In the genomic region with DNA sequence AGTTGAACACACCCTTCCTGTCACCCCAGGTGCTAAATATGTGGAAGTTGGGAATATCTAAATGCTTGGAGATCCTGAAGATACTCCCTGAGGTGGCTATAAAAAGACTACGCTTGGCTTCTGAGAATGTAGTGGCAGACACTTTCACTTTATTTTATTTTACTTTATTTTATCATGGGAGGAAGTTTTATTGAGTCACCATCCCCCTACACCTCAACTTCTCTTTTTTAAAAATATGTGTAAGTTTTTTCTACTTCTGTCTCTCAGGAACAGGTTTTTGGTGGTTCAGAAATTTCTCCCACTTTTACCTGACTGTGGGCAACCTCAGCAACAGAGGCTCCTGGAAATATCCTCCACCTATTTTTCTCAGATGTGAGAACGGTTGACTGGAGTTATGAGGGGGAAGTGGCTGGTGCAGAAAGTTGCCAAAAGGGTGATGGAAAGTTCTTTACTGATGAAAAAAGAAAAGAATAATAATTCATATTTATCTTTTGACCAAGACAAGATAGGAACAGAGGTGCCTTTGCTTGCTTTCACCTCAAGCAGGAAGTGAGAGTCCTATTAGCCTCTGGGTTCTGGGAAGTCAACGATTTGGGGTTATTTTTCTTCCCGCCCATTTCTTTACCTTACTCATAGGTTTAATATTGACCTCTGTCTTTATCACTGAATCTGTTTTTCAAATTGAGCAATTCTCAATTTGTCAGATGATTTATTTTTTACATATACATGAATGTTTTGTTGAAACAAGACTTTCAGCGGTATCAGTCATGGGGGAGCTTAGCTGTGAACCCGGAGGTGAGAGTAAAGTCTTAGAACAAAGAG, we compare ENCODE assay signal across 9 cellular contexts.
A peak's percentile ranks its signal among the peaks of the same experiment; 100 is the strongest.
DNase-seq lines count a peak whose midpoint lies in the region; ATAC-seq and FAIRE-seq lines count a peak whose summit lies in the region.
"Had no signal": no experiment of that assay in that cellular context is flagged by ENCODE, and none has a peak within 500 bp of the region (broad histone marks: within the 10 kb centered on the region; RNA-seq: fewer than 3 reads in every experiment).

No MANE protein-coding gene starts in this region.

- peaks cover 6% of the 10 kb centered on the region for H3K9me3 Mint-ChIP-seq in activated T-helper 2 cell treated with anti-CD3 and anti-CD28 coated beads, Interferon-gamma antibody, Interleukin-2, Interleukin-4, amounts not matched to agents 10 μg/mL and 5 μg/mL and 100 μg/mL, durations not matched to agents 14 hours and 24 hours and 36 hours

- H3K27me3 Mint-ChIP-seq in activated T-helper 2 cell treated with anti-CD3 and anti-CD28 coated beads, Interferon-gamma antibody, Interleukin-2, Interleukin-4, amounts not matched to agents 10 μg/mL and 5 μg/mL and 100 μg/mL, durations not matched to agents 14 hours and 24 hours and 36 hours (ENCODE audit: low read depth): peaks cover 1% of the 10 kb centered on the region

- peaks cover 35% of the 10 kb centered on the region for H3K4me1 Mint-ChIP-seq in activated T-helper 2 cell treated with anti-CD3 and anti-CD28 coated beads, Interferon-gamma antibody, Interleukin-2, Interleukin-4, amounts not matched to agents 10 μg/mL and 5 μg/mL and 100 μg/mL, durations not matched to agents 14 hours and 24 hours and 36 hours (ENCODE audit: low read depth)

- peak overlapping the region; percentile 34 for H3K4me3 Mint-ChIP-seq in activated T-helper 2 cell treated with anti-CD3 and anti-CD28 coated beads, Interferon-gamma antibody, Interleukin-2, Interleukin-4, amounts not matched to agents 10 μg/mL and 5 μg/mL and 100 μg/mL, durations not matched to agents 14 hours and 24 hours and 36 hours (ENCODE audit: low read depth)

- peaks cover 2% of the 10 kb centered on the region for H3K36me3 Mint-ChIP-seq in activated T-helper 2 cell treated with anti-CD3 and anti-CD28 coated beads, Interferon-gamma antibody, Interleukin-2, Interleukin-4, amounts not matched to agents 10 μg/mL and 5 μg/mL and 100 μg/mL, durations not matched to agents 14 hours and 24 hours and 36 hours (ENCODE audit: low read depth)

- ATAC-seq in GM18499 (IDR thresholded peaks at IDR 0.05; ENCODE audit: insufficient read depth, unreplicated experiment) (peak; percentile 45), GM21367 (IDR thresholded peaks at IDR 0.05; ENCODE audit: unreplicated experiment) (peak; percentile 56), HG03354 (IDR thresholded peaks at IDR 0.05; ENCODE audit: poor library complexity, severe bottlenecking, unreplicated experiment) (peak; percentile 73)

- no peak for DNase-seq in activated T-helper 2 cell treated with anti-CD3 and anti-CD28 coated beads, Interferon-gamma antibody, Interleukin-2, Interleukin-4, amounts not matched to agents 10 μg/mL and 5 μg/mL and 100 μg/mL, durations not matched to agents 14 hours and 24 hours and 36 hours (ENCODE audit: low spot score)
- no peak for DNase-seq in HK-2 (ENCODE audit: unreplicated experiment)
- DNase-seq in middle frontal gyrus (ENCODE audit: extremely low spot score, low spot score): no peak
- no peak for DNase-seq in LoVo (ENCODE audit: low spot score)
- DNase-seq in urothelium cell line (ENCODE audit: low spot score): no peak
- DNase-seq: NCI-H82 had no signal

- peak overlapping the region; percentile 81 for H3K27ac Mint-ChIP-seq in activated T-helper 2 cell treated with anti-CD3 and anti-CD28 coated beads, Interferon-gamma antibody, Interleukin-2, Interleukin-4, amounts not matched to agents 10 μg/mL and 5 μg/mL and 100 μg/mL, durations not matched to agents 14 hours and 24 hours and 36 hours

- intact Hi-C loops in activated T-helper 2 cell treated with anti-CD3 and anti-CD28 coated beads, Interferon-gamma antibody, Interleukin-2, Interleukin-4, amounts not matched to agents 10 μg/mL and 5 μg/mL and 100 μg/mL, durations not matched to agents 14 hours and 24 hours and 36 hours (cut with micrococcal nuclease): loop anchor here (1.0 to 5.0 kb wide), 7 partner anchors 14 to 419 kb away; no protein-coding TSS in a partner anchor

- no peak for FAIRE-seq in urothelium cell line (lab: Jason Lieb, UNC)
